12 cellular contexts compared by ENCODE assay signal in genomic region chr3:171876651-171877272, GRCh38. TPM values are rescaled to one million over a fixed set of nuclear protein-coding genes. Genes with fewer than 3 reads are reported as not detected.
DNase-seq lines count a peak whose midpoint lies in the region; TF ChIP-seq lines count a peak whose summit lies in the region.
"Had no signal": no experiment of that assay in that cellular context is flagged by ENCODE, and none has a peak within 500 bp of the region (broad histone marks: within the 10 kb centered on the region; RNA-seq: fewer than 3 reads in every experiment).

No MANE protein-coding gene starts in this region.

- DNase-seq in BJ (ENCODE audit: low read depth), result peak; percentile 96
- peak; percentile 70 for DNase-seq in LHCN-M2 (ENCODE audit: low read depth)
- DNase-seq in choroid plexus epithelial cell (ENCODE audit: low read depth), result peak; percentile 97
- no peak for DNase-seq in osteocyte (ENCODE audit: extremely low spot score, unreplicated experiment)
- DNase-seq in OCI-M2 (lab: John Stamatoyannopoulos, UW; ENCODE audit: unreplicated experiment), result no peak
- DNase-seq in effector CD4-positive, alpha-beta T cell, result no peak
- DNase-seq in WERI-Rb-1, result no peak
- no peak for DNase-seq in CD14-positive monocyte (ENCODE audit: low spot score)
- DNase-seq: activated CD4-positive, CD25-positive, alpha-beta regulatory T cell; left ventricle myocardium superior; NCI-H748 treated with DMSO at 0.1 percent for 48 hours had no signal

- H3K4me1 Mint-ChIP-seq in osteocyte (ENCODE audit: unreplicated experiment), result peaks cover 72% of the 10 kb centered on the region
- peaks cover 3% of the 10 kb centered on the region for H3K4me1 Mint-ChIP-seq in CD14-positive monocyte
- H3K4me1 Mint-ChIP-seq: central memory CD8-positive, alpha-beta T cell had no signal

- no peaks in the 10 kb centered on the region for H3K36me3 ChIP-seq in BJ (ENCODE audit: control insufficient read depth, insufficient read depth, low read length)
- no peaks in the 10 kb centered on the region for H3K36me3 ChIP-seq in WERI-Rb-1

- H3K27me3 ChIP-seq in BJ (ENCODE audit: control insufficient read depth, insufficient read depth, low read length), result no peaks in the 10 kb centered on the region
- H3K27me3 ChIP-seq in WERI-Rb-1 (ENCODE audit: insufficient read depth, low read depth, severe bottlenecking), result no peaks in the 10 kb centered on the region

- H3K9me3 Mint-ChIP-seq in osteocyte (ENCODE audit: unreplicated experiment) (no peaks in the 10 kb centered on the region), CD14-positive monocyte (no peaks in the 10 kb centered on the region)
- H3K9me3 Mint-ChIP-seq: central memory CD8-positive, alpha-beta T cell had no signal

- H3K27ac Mint-ChIP-seq in osteocyte (ENCODE audit: unreplicated experiment) (peak overlapping the region; percentile 87), CD14-positive monocyte (no peak overlapping the region)

- peak overlapping the region; percentile 14 for H3K4me3 Mint-ChIP-seq in osteocyte (ENCODE audit: unreplicated experiment)
- no peak overlapping the region for H3K4me3 Mint-ChIP-seq in CD14-positive monocyte
- H3K4me3 Mint-ChIP-seq: central memory CD8-positive, alpha-beta T cell had no signal

- TF ChIP-seq CTCF in BJ (IDR thresholded peaks at IDR 0.05; ENCODE audit: insufficient read depth, low read depth, low read length), result no peak
- no peak for TF ChIP-seq CTCF in choroid plexus epithelial cell (conservative IDR thresholded peaks at IDR 0.05; ENCODE audit: low read depth, low read length)
- no peak for TF ChIP-seq CTCF in osteocyte (IDR thresholded peaks at IDR 0.05)
- no peak for TF ChIP-seq CTCF in WERI-Rb-1 (IDR thresholded peaks at IDR 0.05; ENCODE audit: low read depth, low read length)
- TF ChIP-seq CTCF in CD14-positive monocyte (IDR thresholded peaks at IDR 0.05), result no peak

- intact Hi-C loops in CD14-positive monocyte (cut with micrococcal nuclease), result no loop called here

- H3K27me3 Mint-ChIP-seq in osteocyte (ENCODE audit: unreplicated experiment), result no peaks in the 10 kb centered on the region
- no peaks in the 10 kb centered on the region for H3K27me3 Mint-ChIP-seq in CD14-positive monocyte (ENCODE audit: low read depth in 3 of 3)

- H3K9me3 ChIP-seq in WERI-Rb-1 (ENCODE audit: severe bottlenecking), result no peaks in the 10 kb centered on the region

- CTCF ChIA-PET in BJ (lab: Yijun Ruan, JAX), result no interaction called here

- POLR2A ChIA-PET in BJ (lab: Charles Lee), result interaction anchor here (0.5 to 0.6 kb wide), 2 partner anchors 165 to 837 kb away, joined by 3 to 5 read pairs; no protein-coding TSS in a partner anchor

- H3K36me3 Mint-ChIP-seq in osteocyte (ENCODE audit: unreplicated experiment), result no peaks in the 10 kb centered on the region
- H3K36me3 Mint-ChIP-seq in CD14-positive monocyte, result no peaks in the 10 kb centered on the region

- no peak overlapping the region for H3K27ac ChIP-seq in WERI-Rb-1

- H3K4me3 ChIP-seq in BJ (ENCODE audit: low read depth, low read length), result no peak overlapping the region
- no peak overlapping the region for H3K4me3 ChIP-seq in choroid plexus epithelial cell (ENCODE audit: low read depth, low read length)
- no peak overlapping the region for H3K4me3 ChIP-seq in WERI-Rb-1 (ENCODE audit: low read depth, low read length)

RNA-seq across cellular contexts. Expression of gene TMEM212, which starts 33.6 kb away (rescaled TPM):
- not detected in 2 replicates for polyA plus RNA-seq in BJ (2011; rRNA removed)
- not detected in 2 replicates for polyA minus RNA-seq in BJ (2011; rRNA and poly(A)+ RNA removed)
- total RNA-seq in LHCN-M2 (2014; rRNA removed), result not detected in 2 replicates
- polyA plus RNA-seq in LHCN-M2 (2012), result not detected
- not detected in 2 replicates for total RNA-seq in osteocyte
- not detected for polyA plus RNA-seq in CD14-positive monocyte
- total RNA-seq: left ventricle myocardium superior had no signal

Comparison
In these comparisons a context has a peak if more than half of its experiments do, and no peak if none do; other contexts are left out.
1. DNase-seq: peak in BJ (single experiment), LHCN-M2 (single experiment) and choroid plexus epithelial cell (single experiment); none in osteocyte (single experiment), OCI-M2 (single experiment), effector CD4-positive, alpha-beta T cell (single experiment), WERI-Rb-1 (single experiment) and CD14-positive monocyte (single experiment).